In the genomic region with DNA sequence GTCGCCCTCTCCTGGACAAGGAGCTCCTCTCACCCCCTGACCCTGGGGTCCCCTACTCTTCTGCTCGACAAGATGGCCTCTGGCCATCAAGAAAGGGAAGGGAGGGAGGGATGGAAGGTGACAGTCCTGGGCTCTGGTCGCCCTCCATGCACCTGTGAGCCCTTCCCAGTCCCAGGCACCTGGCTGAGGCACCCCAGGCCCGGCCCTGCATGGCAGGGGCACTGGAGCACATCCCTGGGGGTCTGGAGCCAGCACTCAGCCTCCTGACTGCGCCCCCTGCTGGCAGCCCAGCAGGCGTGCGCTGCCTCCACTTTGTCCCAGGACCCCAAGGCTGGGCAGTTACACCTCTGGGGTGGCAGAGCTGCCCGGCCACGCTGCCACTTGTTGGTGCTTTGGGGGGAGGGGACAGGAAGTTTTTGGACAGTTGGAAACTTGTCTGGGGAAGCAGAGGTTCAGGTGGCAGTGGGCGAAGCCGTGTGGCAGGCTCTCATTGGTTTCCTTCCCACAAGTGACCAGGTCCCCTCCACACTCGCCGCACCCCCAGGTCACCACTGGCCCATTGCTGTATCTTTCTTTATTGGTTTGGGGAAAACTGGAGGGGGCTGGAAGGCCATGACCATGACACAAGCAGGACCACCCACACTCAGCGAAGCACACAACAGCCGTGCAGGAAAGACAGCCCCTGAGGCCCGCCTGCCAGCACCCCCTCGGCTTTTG, we compare ENCODE assay signal across 9 cellular contexts. TPM values are rescaled to one million over a fixed set of nuclear protein-coding genes. Genes with fewer than 3 reads are reported as not detected.
DNase-seq lines count a peak whose midpoint lies in the region; ATAC-seq, FAIRE-seq and TF ChIP-seq lines count a peak whose summit lies in the region.
"Had no signal": no experiment of that assay in that cellular context is flagged by ENCODE, and none has a peak within 500 bp of the region (broad histone marks: within the 10 kb centered on the region; RNA-seq: fewer than 3 reads in every experiment).

No MANE protein-coding gene starts in this region.

- DNase-seq in activated naive CD4-positive, alpha-beta T cell (lab: John Stamatoyannopoulos, UW) = peak in 3 of 4 experiments; percentile 10 to 37 (median 31)
- no peak for DNase-seq in activated naive CD4-positive, alpha-beta T cell treated with anti-CD3 and anti-CD28 coated beads for 36 hours
- peak; percentile 30 for DNase-seq in epidermal melanocyte (ENCODE audit: insufficient read length, low spot score)
- DNase-seq in pancreas = peak in 2 of 6 donors; percentile 70 to 80
- no peak for DNase-seq in cerebellar nuclear complex (lab: John Stamatoyannopoulos, UW)
- DNase-seq in glomerular visceral epithelial cell (ENCODE audit: extremely low spot score) = no peak

- H3K9me3 Mint-ChIP-seq in activated naive CD4-positive, alpha-beta T cell treated with anti-CD3 and anti-CD28 coated beads for 36 hours = no peaks in the 10 kb centered on the region

- H3K4me3 ChIP-seq in pancreas = no peak overlapping the region

- H3K4me1 Mint-ChIP-seq in activated naive CD4-positive, alpha-beta T cell treated with anti-CD3 and anti-CD28 coated beads for 36 hours (ENCODE audit: low read depth) = peaks cover 10% of the 10 kb centered on the region

- TF ChIP-seq CTCF in VCaP (conservative IDR thresholded peaks at IDR 0.05) (peak; percentile 78), pancreas (IDR thresholded peaks at IDR 0.05) (peak; percentile 66 to 76 (median 68))

- peaks cover 15% of the 10 kb centered on the region for H3K27me3 Mint-ChIP-seq in activated naive CD4-positive, alpha-beta T cell treated with anti-CD3 and anti-CD28 coated beads for 36 hours (ENCODE audit: low read depth)

- H3K27ac Mint-ChIP-seq in activated naive CD4-positive, alpha-beta T cell treated with anti-CD3 and anti-CD28 coated beads for 36 hours = no peak overlapping the region
- H3K27ac Mint-ChIP-seq: activated naive CD8-positive, alpha-beta T cell had no signal

- H3K27me3 ChIP-seq in pancreas = no peaks in the 10 kb centered on the region

- H3K27ac ChIP-seq in VCaP = no peak overlapping the region
- H3K27ac ChIP-seq in pancreas = no peak overlapping the region

- no peaks in the 10 kb centered on the region for H3K9me3 ChIP-seq in pancreas

- H3K36me3 ChIP-seq in pancreas = no peaks in the 10 kb centered on the region

- FAIRE-seq in pancreas (lab: Jason Lieb, UNC) = no peak

- no peaks in the 10 kb centered on the region for H3K36me3 Mint-ChIP-seq in activated naive CD4-positive, alpha-beta T cell treated with anti-CD3 and anti-CD28 coated beads for 36 hours (ENCODE audit: low read depth)
- H3K36me3 Mint-ChIP-seq: activated naive CD8-positive, alpha-beta T cell had no signal

- H3K4me3 Mint-ChIP-seq in activated naive CD4-positive, alpha-beta T cell treated with anti-CD3 and anti-CD28 coated beads for 36 hours = no peak overlapping the region
- H3K4me3 Mint-ChIP-seq: activated naive CD8-positive, alpha-beta T cell had no signal

- CTCF ChIA-PET in activated naive CD4-positive, alpha-beta T cell treated with anti-CD3 and anti-CD28 coated beads for 36 hours (lab: Charles Lee) = interaction anchor here (0.6 to 4.7 kb wide), 15 partner anchors 10 to 725 kb away, joined by 3 to 49 read pairs (median 5); no protein-coding TSS in a partner anchor

- intact Hi-C loops in activated naive CD4-positive, alpha-beta T cell treated with anti-CD3 and anti-CD28 coated beads for 36 hours (cut with micrococcal nuclease) = loop anchor here (2.0 to 10.0 kb wide), 4 partner anchors 61 to 635 kb away; partner anchors contain the start of gene CCNQ
- intact Hi-C loops in pancreas (cut with DNase I) = no loop called here

- WGBS in pancreas, 2 donors = 51 to 65% methylated on average over 15 to 17 of the region's 17 CpGs

- ATAC-seq in pancreas (peak in 2 of 4 donors; percentile 30 to 34), GM18907 (IDR thresholded peaks at IDR 0.05; ENCODE audit: unreplicated experiment) (no peak)

- H3K4me1 ChIP-seq in pancreas = no peaks in the 10 kb centered on the region

RNA-seq across cellular contexts. Expression of gene PNCK, which starts 4.3 kb away (rescaled TPM):
- under 1 TPM; 0.26 to 0.30 TPM for total RNA-seq in activated naive CD4-positive, alpha-beta T cell treated with anti-CD3 and anti-CD28 coated beads for 36 hours
- under 1 TPM in 3 of 6 donors, not detected in 3; 0.35 to 0.67 (median 0.49) TPM for total RNA-seq in pancreas
- under 1 TPM; 0.28 to 0.99 TPM for polyA plus RNA-seq in pancreas

RNA-seq across cellular contexts. Expression of gene SLC6A8, which starts 18.4 kb away (rescaled TPM):
- under 1 TPM; 0.32 to 0.41 TPM for total RNA-seq in activated naive CD4-positive, alpha-beta T cell treated with anti-CD3 and anti-CD28 coated beads for 36 hours
- 10 to 100 TPM in 4 of 6 donors, 1 to 10 TPM in 2; 8.4 to 15.8 (median 11.1) TPM for total RNA-seq in pancreas
- 10 to 100 TPM; 12.3 to 14.4 TPM for polyA plus RNA-seq in pancreas

RNA-seq across cellular contexts. Expression of gene DUSP9, which starts 22.3 kb away (rescaled TPM):
- under 1 TPM in 1 of 2 experiments, not detected in 1; 0.36 TPM for total RNA-seq in activated naive CD4-positive, alpha-beta T cell treated with anti-CD3 and anti-CD28 coated beads for 36 hours
- under 1 TPM in 3 of 6 donors, not detected in 3; 0.09 to 0.28 (median 0.14) TPM for total RNA-seq in pancreas
- under 1 TPM in 1 of 2 donors, not detected in 1; 0.07 TPM for polyA plus RNA-seq in pancreas

RNA-seq across cellular contexts. Expression of gene BCAP31, which starts 54.9 kb away (rescaled TPM):
- total RNA-seq in activated naive CD4-positive, alpha-beta T cell treated with anti-CD3 and anti-CD28 coated beads for 36 hours = 10 to 100 TPM; 69.5 to 71.2 TPM
- total RNA-seq in pancreas = 100 to 1,000 TPM in 2 of 6 donors, 10 to 100 TPM in 4; 72.2 to 118 (median 88.4) TPM
- 10 to 100 TPM; 66.3 to 90.1 TPM for polyA plus RNA-seq in pancreas

RNA-seq across cellular contexts. Expression of gene ABCD1, which starts 55.3 kb away (rescaled TPM):
- 1 to 10 TPM; 2.5 to 3.4 TPM for total RNA-seq in activated naive CD4-positive, alpha-beta T cell treated with anti-CD3 and anti-CD28 coated beads for 36 hours
- 10 to 100 TPM in 3 of 6 donors, 1 to 10 TPM in 3; 5.8 to 13.2 (median 9.8) TPM for total RNA-seq in pancreas
- polyA plus RNA-seq in pancreas = 10 to 100 TPM in 1 of 2 donors, 1 to 10 TPM in 1; 6.7 to 11.9 TPM

Comparison
In these comparisons a context has a peak if more than half of its experiments do, and no peak if none do; other contexts are left out.
1. DNase-seq: peak in activated naive CD4-positive, alpha-beta T cell (3 of 4) and epidermal melanocyte (single experiment); none in activated naive CD4-positive, alpha-beta T cell treated with anti-CD3 and anti-CD28 coated beads for 36 hours (single experiment), cerebellar nuclear complex (0 of 2) and glomerular visceral epithelial cell (single experiment).
2. RNA of gene SLC6A8, which starts 18.4 kb away (total RNA-seq): 8.4 to 15.8 TPM in pancreas; 0.32 to 0.41 TPM in activated naive CD4-positive, alpha-beta T cell treated with anti-CD3 and anti-CD28 coated beads for 36 hours; every median in the first group is over 4 times any median in the second.